Comparison of ENCODE assay signal across 13 cellular contexts in the genomic region with DNA sequence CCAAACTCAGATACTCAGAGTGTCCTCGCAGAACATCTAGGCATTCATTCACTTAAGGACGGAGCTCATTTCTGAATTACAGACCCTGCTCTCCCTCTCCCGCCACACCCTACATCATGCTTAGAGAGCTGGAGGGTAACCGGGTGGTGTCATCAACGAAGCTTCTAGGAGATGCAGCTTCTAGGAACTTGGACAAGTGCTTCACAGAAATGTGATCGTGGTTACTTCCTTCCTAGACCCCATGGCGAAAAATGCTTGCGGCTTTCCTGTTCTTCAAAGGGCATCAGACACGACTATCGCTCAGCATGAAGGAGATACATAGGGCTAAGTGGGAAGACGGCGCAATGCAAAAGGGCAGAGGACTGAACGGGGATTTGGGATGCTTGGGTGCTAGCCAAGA.
DNase-seq lines count a peak whose midpoint lies in the region; ATAC-seq and TF ChIP-seq lines count a peak whose summit lies in the region.
"Had no signal": no experiment of that assay in that cellular context is flagged by ENCODE, and none has a peak within 500 bp of the region (broad histone marks: within the 10 kb centered on the region; RNA-seq: fewer than 3 reads in every experiment).

No MANE protein-coding gene starts in this region.

- WGBS in H9 (ENCODE audit: extremely low coverage, insufficient read length, low lambda C conversion rate), result no CpG with 5 or more reads among the region's 13 CpGs

- peaks cover 0 to 5% of the 10 kb centered on the region in 2 experiments; a peak in 3 of 4 replicates for H3K4me1 Mint-ChIP-seq in H9
- H3K4me1 Mint-ChIP-seq in activated T-helper 2 cell treated with anti-CD3 and anti-CD28 coated beads, Interferon-gamma antibody, Interleukin-2, Interleukin-4, amounts not matched to agents 10 μg/mL and 5 μg/mL and 100 μg/mL, durations not matched to agents 14 hours and 24 hours and 36 hours (ENCODE audit: low read depth), result peaks cover 17% of the 10 kb centered on the region
- peaks cover 6 to 29% (median 11%) of the 10 kb centered on the region in 7 donors for H3K4me1 Mint-ChIP-seq in naive thymus-derived CD4-positive, alpha-beta T cell
- peaks cover 7% of the 10 kb centered on the region for H3K4me1 Mint-ChIP-seq in CD4-positive, alpha-beta T cell (ENCODE audit: low read depth)

- H3K27ac Mint-ChIP-seq in H9, result no peak overlapping the region
- H3K27ac Mint-ChIP-seq in activated T-helper 2 cell treated with anti-CD3 and anti-CD28 coated beads, Interferon-gamma antibody, Interleukin-2, Interleukin-4, amounts not matched to agents 10 μg/mL and 5 μg/mL and 100 μg/mL, durations not matched to agents 14 hours and 24 hours and 36 hours, result peak overlapping the region; percentile 4
- peak overlapping the region in 5 of 9 donors; percentile 26 to 86 (median 59) for H3K27ac Mint-ChIP-seq in naive thymus-derived CD4-positive, alpha-beta T cell
- no peak overlapping the region for H3K27ac Mint-ChIP-seq in CD4-positive, alpha-beta T cell
- H3K27ac Mint-ChIP-seq: IgD-negative memory B cell had no signal

- H2AFZ ChIP-seq in H9 (ENCODE audit: low read length), result no peak overlapping the region

- H3K27me3 Mint-ChIP-seq in H9 (ENCODE audit: low read depth), result peaks cover 4% of the 10 kb centered on the region
- no peaks in the 10 kb centered on the region for H3K27me3 Mint-ChIP-seq in activated T-helper 2 cell treated with anti-CD3 and anti-CD28 coated beads, Interferon-gamma antibody, Interleukin-2, Interleukin-4, amounts not matched to agents 10 μg/mL and 5 μg/mL and 100 μg/mL, durations not matched to agents 14 hours and 24 hours and 36 hours (ENCODE audit: low read depth)
- H3K27me3 Mint-ChIP-seq in naive thymus-derived CD4-positive, alpha-beta T cell, result peaks cover 0 to 18% (median under 1%) of the 10 kb centered on the region in 5 donors
- no peaks in the 10 kb centered on the region for H3K27me3 Mint-ChIP-seq in CD4-positive, alpha-beta T cell

- H3K79me2 ChIP-seq in H9 (ENCODE audit: insufficient read depth, low read length), result no peaks in the 10 kb centered on the region

- no peak overlapping the region for H4K5ac ChIP-seq in H9 (ENCODE audit: insufficient read length, low read depth, low read length)

- no peak for TF ChIP-seq CTCF in H9 (conservative IDR thresholded peaks at IDR 0.05)
- TF ChIP-seq CTCF in CD4-positive, alpha-beta T cell (IDR thresholded peaks at IDR 0.05), result no peak

- H3K4me3 ChIP-seq in naive thymus-derived CD4-positive, alpha-beta T cell (ENCODE audit: low read length), result no peak overlapping the region

- H3K9ac ChIP-seq in H9 (ENCODE audit: extremely low read depth, insufficient read length, low read length), result no peak overlapping the region

- H3K4me3 Mint-ChIP-seq in H9, result no peak overlapping the region
- peak overlapping the region; percentile 10 for H3K4me3 Mint-ChIP-seq in activated T-helper 2 cell treated with anti-CD3 and anti-CD28 coated beads, Interferon-gamma antibody, Interleukin-2, Interleukin-4, amounts not matched to agents 10 μg/mL and 5 μg/mL and 100 μg/mL, durations not matched to agents 14 hours and 24 hours and 36 hours (ENCODE audit: low read depth)
- H3K4me3 Mint-ChIP-seq in naive thymus-derived CD4-positive, alpha-beta T cell, result peak overlapping the region; percentile 12 to 81 (median 62)
- H3K4me3 Mint-ChIP-seq in CD4-positive, alpha-beta T cell, result no peak overlapping the region
- H3K4me3 Mint-ChIP-seq: IgD-negative memory B cell had no signal

- H3K9me3 Mint-ChIP-seq in H9, result no peaks in the 10 kb centered on the region
- H3K9me3 Mint-ChIP-seq in activated T-helper 2 cell treated with anti-CD3 and anti-CD28 coated beads, Interferon-gamma antibody, Interleukin-2, Interleukin-4, amounts not matched to agents 10 μg/mL and 5 μg/mL and 100 μg/mL, durations not matched to agents 14 hours and 24 hours and 36 hours, result no peaks in the 10 kb centered on the region
- H3K9me3 Mint-ChIP-seq in naive thymus-derived CD4-positive, alpha-beta T cell, result no peaks in the 10 kb centered on the region
- no peaks in the 10 kb centered on the region for H3K9me3 Mint-ChIP-seq in CD4-positive, alpha-beta T cell

- DNase-seq in AML-193 (lab: John Stamatoyannopoulos, UW) (peak; percentile 34 to 58), H9 (no peak), amniotic stem cell (lab: John Stamatoyannopoulos, UW) (no peak), NCI-H1436 (lab: John Stamatoyannopoulos, UW) (no peak)
- DNase-seq in activated T-helper 2 cell treated with anti-CD3 and anti-CD28 coated beads, Interferon-gamma antibody, Interleukin-2, Interleukin-4, amounts not matched to agents 10 μg/mL and 5 μg/mL and 100 μg/mL, durations not matched to agents 14 hours and 24 hours and 36 hours (ENCODE audit: low spot score), result peak; percentile 17
- peak in 1 of 9 donors; percentile 22 for DNase-seq in naive thymus-derived CD4-positive, alpha-beta T cell
- DNase-seq in CD4-positive, alpha-beta T cell, result no peak
- DNase-seq: effector CD8-positive, alpha-beta T cell; islet precursor cell; NCI-H187 had no signal

- H2BK20ac ChIP-seq in H9 (ENCODE audit: low read depth, low read length, poor library complexity, severe bottlenecking), result no peak overlapping the region

- no peaks in the 10 kb centered on the region for H3K36me3 ChIP-seq in naive thymus-derived CD4-positive, alpha-beta T cell (ENCODE audit: control insufficient read depth in 2 of 3, insufficient read depth in 3 of 3, low read length in 3 of 3)
- H3K36me3 ChIP-seq: gastroesophageal sphincter had no signal

- no peaks in the 10 kb centered on the region for H3K36me3 Mint-ChIP-seq in H9 (ENCODE audit: insufficient read depth in 1 of 3, low read depth in 3 of 3)
- H3K36me3 Mint-ChIP-seq in activated T-helper 2 cell treated with anti-CD3 and anti-CD28 coated beads, Interferon-gamma antibody, Interleukin-2, Interleukin-4, amounts not matched to agents 10 μg/mL and 5 μg/mL and 100 μg/mL, durations not matched to agents 14 hours and 24 hours and 36 hours (ENCODE audit: low read depth), result no peaks in the 10 kb centered on the region
- H3K36me3 Mint-ChIP-seq in naive thymus-derived CD4-positive, alpha-beta T cell, result peaks cover 0 to 8% (median 0%) of the 10 kb centered on the region in 5 donors
- no peaks in the 10 kb centered on the region for H3K36me3 Mint-ChIP-seq in CD4-positive, alpha-beta T cell (ENCODE audit: low read depth)

- H3K23me2 ChIP-seq in H9 (ENCODE audit: insufficient read length, low read depth, low read length, poor library complexity, severe bottlenecking), result no peaks in the 10 kb centered on the region

- H2BK120ac ChIP-seq in H9 (ENCODE audit: low read depth, low read length, poor library complexity, severe bottlenecking), result no peak overlapping the region

- H3K4ac ChIP-seq in H9 (ENCODE audit: low read depth, low read length), result no peak overlapping the region

- H4K91ac ChIP-seq in H9 (ENCODE audit: insufficient read length, low read depth, low read length), result peak overlapping the region; percentile 11

- H3K4me1 ChIP-seq in H9 (ENCODE audit: insufficient read depth, low read length), result no peaks in the 10 kb centered on the region
- H3K4me1 ChIP-seq in naive thymus-derived CD4-positive, alpha-beta T cell (ENCODE audit: control insufficient read depth in 2 of 2, insufficient read depth in 2 of 2, low read length in 2 of 2), result no peaks in the 10 kb centered on the region

- intact Hi-C loops in activated T-helper 2 cell treated with anti-CD3 and anti-CD28 coated beads, Interferon-gamma antibody, Interleukin-2, Interleukin-4, amounts not matched to agents 10 μg/mL and 5 μg/mL and 100 μg/mL, durations not matched to agents 14 hours and 24 hours and 36 hours (cut with micrococcal nuclease), result no loop called here
- intact Hi-C loops in naive thymus-derived CD4-positive, alpha-beta T cell (cut with micrococcal nuclease), result loop anchor here in 1 of 2 donors (1.0 to 10.0 kb wide), 4 partner anchors 11 to 256 kb away; no protein-coding TSS in a partner anchor
- intact Hi-C loops in CD4-positive, alpha-beta T cell (cut with DNase I, micrococcal nuclease), result no loop called here

- no peak overlapping the region for H3K56ac ChIP-seq in H9 (ENCODE audit: insufficient read length, low read depth, low read length)

- no peak overlapping the region for H3K18ac ChIP-seq in H9 (ENCODE audit: insufficient read length, low read depth, low read length)

- H2AK5ac ChIP-seq in H9 (ENCODE audit: insufficient read length, low read length), result no peak overlapping the region

- H3T11ph ChIP-seq in H9 (ENCODE audit: low read length), result no peak overlapping the region

- no peaks in the 10 kb centered on the region for H3K79me1 ChIP-seq in H9 (ENCODE audit: insufficient read depth, low read depth, low read length, poor library complexity, severe bottlenecking)

- no peak for ATAC-seq in naive thymus-derived CD4-positive, alpha-beta T cell
- ATAC-seq in GM19328 (IDR thresholded peaks at IDR 0.05; ENCODE audit: unreplicated experiment), result no peak
- ATAC-seq in CD4-positive, alpha-beta T cell (ENCODE audit: poor library complexity), result no peak
- ATAC-seq: gastroesophageal sphincter had no signal

- no peak overlapping the region for H3K27ac ChIP-seq in H9 (ENCODE audit: insufficient read length, low read depth, low read length)
- no peak overlapping the region for H3K27ac ChIP-seq in naive thymus-derived CD4-positive, alpha-beta T cell (ENCODE audit: low read depth, low read length)
- no peak overlapping the region for H3K27ac ChIP-seq in CD4-positive, alpha-beta T cell (ENCODE audit: low read depth, low read length)

- H2BK15ac ChIP-seq in H9 (ENCODE audit: low read depth, low read length), result no peak overlapping the region

- H3K14ac ChIP-seq in H9 (ENCODE audit: insufficient read depth, low read length), result no peak overlapping the region

- no peak overlapping the region for H4K8ac ChIP-seq in H9 (replicated peaks; ENCODE audit: insufficient read length, low read depth, low read length)

- no peak overlapping the region for H2BK12ac ChIP-seq in H9 (ENCODE audit: insufficient read length, low read depth, low read length)

- POLR2A ChIA-PET in naive thymus-derived CD4-positive, alpha-beta T cell (lab: Charles Lee), result no interaction called here
- POLR2A ChIA-PET in CD4-positive, alpha-beta T cell (lab: Charles Lee), result no interaction called here

- H2BK5ac ChIP-seq in H9 (ENCODE audit: insufficient read length, low read length), result no peak overlapping the region

- H3K9me3 ChIP-seq in H9 (ENCODE audit: control insufficient read depth, low read depth, low read length), result no peaks in the 10 kb centered on the region
- H3K9me3 ChIP-seq in naive thymus-derived CD4-positive, alpha-beta T cell (ENCODE audit: control insufficient read depth in 2 of 3, low read length in 3 of 3), result no peaks in the 10 kb centered on the region
- no peaks in the 10 kb centered on the region for H3K9me3 ChIP-seq in CD4-positive, alpha-beta T cell (ENCODE audit: control insufficient read depth, low read length)
- H3K9me3 ChIP-seq: gastroesophageal sphincter had no signal

- CTCF ChIA-PET in naive thymus-derived CD4-positive, alpha-beta T cell (lab: Charles Lee), result interaction anchor here (0.6 kb wide), 1 partner anchor 132 kb away, joined by 3 read pairs; no protein-coding TSS in a partner anchor
- CTCF ChIA-PET in CD4-positive, alpha-beta T cell (lab: Charles Lee), result no interaction called here

- no peaks in the 10 kb centered on the region for H4K20me1 ChIP-seq in H9 (ENCODE audit: control insufficient read depth, insufficient read depth, insufficient read length)

- no peak overlapping the region for H3K23ac ChIP-seq in H9 (ENCODE audit: insufficient read length, low read depth, low read length)

- H3K27me3 ChIP-seq in H9 (ENCODE audit: insufficient read depth, low read length), result no peaks in the 10 kb centered on the region
- peaks cover 0 to 2% of the 10 kb centered on the region in 2 donors for H3K27me3 ChIP-seq in naive thymus-derived CD4-positive, alpha-beta T cell (ENCODE audit: control insufficient read depth in 2 of 2, insufficient read depth in 2 of 2, low read length in 2 of 2)
- no peaks in the 10 kb centered on the region for H3K27me3 ChIP-seq in CD4-positive, alpha-beta T cell (ENCODE audit: control insufficient read depth, insufficient read depth, low read length)
- H3K27me3 ChIP-seq: gastroesophageal sphincter had no signal

- H3K4me2 ChIP-seq in H9 (ENCODE audit: insufficient read depth, insufficient read length, low read length), result no peak overlapping the region

Comparison
In these comparisons a context has a peak if more than half of its experiments do, and no peak if none do; other contexts are left out.
1. DNase-seq: peak in AML-193 (2 of 2) and activated T-helper 2 cell treated with anti-CD3 and anti-CD28 coated beads, Interferon-gamma antibody, Interleukin-2, Interleukin-4, amounts not matched to agents 10 μg/mL and 5 μg/mL and 100 μg/mL, durations not matched to agents 14 hours and 24 hours and 36 hours (single experiment); none in H9 (single experiment), amniotic stem cell (single experiment), CD4-positive, alpha-beta T cell (0 of 10) and NCI-H1436 (single experiment).
2. H3K27ac Mint-ChIP-seq: peak in activated T-helper 2 cell treated with anti-CD3 and anti-CD28 coated beads, Interferon-gamma antibody, Interleukin-2, Interleukin-4, amounts not matched to agents 10 μg/mL and 5 μg/mL and 100 μg/mL, durations not matched to agents 14 hours and 24 hours and 36 hours (single experiment) and naive thymus-derived CD4-positive, alpha-beta T cell (5 of 9); none in H9 (0 of 3) and CD4-positive, alpha-beta T cell (single experiment).
3. H3K4me3 Mint-ChIP-seq: peak in activated T-helper 2 cell treated with anti-CD3 and anti-CD28 coated beads, Interferon-gamma antibody, Interleukin-2, Interleukin-4, amounts not matched to agents 10 μg/mL and 5 μg/mL and 100 μg/mL, durations not matched to agents 14 hours and 24 hours and 36 hours (single experiment) and naive thymus-derived CD4-positive, alpha-beta T cell (10 of 10); none in H9 (0 of 2) and CD4-positive, alpha-beta T cell (single experiment).